17 cellular contexts compared by ENCODE assay signal in the genomic region with DNA sequence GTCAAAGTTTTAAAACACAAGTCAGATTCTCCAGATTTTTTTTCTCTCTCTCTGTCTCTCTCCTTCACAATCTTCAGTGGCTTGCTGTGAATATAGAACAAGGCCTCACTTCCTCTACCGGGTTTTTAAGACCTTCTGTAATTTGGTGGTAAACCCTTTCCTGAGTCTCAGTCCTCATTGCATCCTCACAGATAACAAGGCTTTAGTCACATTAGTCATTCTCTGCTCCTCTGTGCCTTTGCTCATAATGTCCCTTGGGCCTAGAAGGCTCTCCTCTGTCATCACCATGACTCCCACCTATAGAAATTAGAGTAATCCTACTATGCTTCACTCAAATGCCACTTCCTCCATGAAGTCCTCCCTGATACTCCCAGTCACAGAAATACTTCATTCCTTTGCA.
DNase-seq lines count a peak whose midpoint lies in the region; ATAC-seq and TF ChIP-seq lines count a peak whose summit lies in the region.
"Had no signal": no experiment of that assay in that cellular context is flagged by ENCODE, and none has a peak within 500 bp of the region (broad histone marks: within the 10 kb centered on the region; RNA-seq: fewer than 3 reads in every experiment).

No MANE protein-coding gene starts in this region.

- no peak overlapping the region for H3K4me2 ChIP-seq in mesendoderm (ENCODE audit: low read length)

- no peak for ATAC-seq in psoas muscle
- ATAC-seq: Panc1 had no signal

- H3K36me3 ChIP-seq in mesendoderm (ENCODE audit: control insufficient read depth, insufficient read depth, low read length): no peaks in the 10 kb centered on the region
- no peaks in the 10 kb centered on the region for H3K36me3 ChIP-seq in WERI-Rb-1
- no peaks in the 10 kb centered on the region for H3K36me3 ChIP-seq in psoas muscle (ENCODE audit: insufficient read depth in 1 of 2, low read depth in 1 of 2)
- H3K36me3 ChIP-seq: prostate gland had no signal

- no peak overlapping the region for H2BK15ac ChIP-seq in mesendoderm (replicated peaks; ENCODE audit: low read depth)

- no peak overlapping the region for H2BK5ac ChIP-seq in mesendoderm (ENCODE audit: low read length)

- peak overlapping the region; percentile 6 for H2BK120ac ChIP-seq in mesendoderm (ENCODE audit: low read depth, low read length)

- no peaks in the 10 kb centered on the region for H3K79me1 ChIP-seq in mesendoderm (ENCODE audit: low read length)

- in situ Hi-C loops in KBM-7 (cut with MboI; ENCODE audit: low pct_unique_long_range_greater_than_20kb, low sequenced_read_pairs): no loop called here

- no peaks in the 10 kb centered on the region for H3K4me1 ChIP-seq in mesendoderm (ENCODE audit: control insufficient read depth, low read depth, low read length)
- H3K4me1 ChIP-seq in psoas muscle: no peaks in the 10 kb centered on the region
- H3K4me1 ChIP-seq: prostate gland had no signal

- H4K5ac ChIP-seq in mesendoderm (ENCODE audit: low read length): no peak overlapping the region

- H3K9me3 ChIP-seq in WERI-Rb-1 (ENCODE audit: severe bottlenecking): no peaks in the 10 kb centered on the region
- no peaks in the 10 kb centered on the region for H3K9me3 ChIP-seq in psoas muscle
- H3K9me3 ChIP-seq: prostate gland had no signal

- H3K4ac ChIP-seq in mesendoderm (ENCODE audit: low read depth, low read length): no peak overlapping the region

- DNase-seq in GDM1 (lab: John Stamatoyannopoulos, UW): peak; percentile 76
- peak; percentile 81 for DNase-seq in KBM-7
- peak; percentile 90 for DNase-seq in SKM-1 (lab: John Stamatoyannopoulos, UW; ENCODE audit: unreplicated experiment)
- DNase-seq in mesendoderm: peak; percentile 9
- DNase-seq in cortex of kidney (lab: John Stamatoyannopoulos, UW): no peak
- no peak for DNase-seq in GM19240 (ENCODE audit: insufficient read length, low spot score)
- DNase-seq in WERI-Rb-1: no peak
- DNase-seq in psoas muscle: no peak
- DNase-seq: activated CD4-positive, alpha-beta T cell treated with anti-CD3 and anti-CD28 coated beads, Interleukin-2, amount 50 U/mL, for 1 hour; activated naive CD4-positive, alpha-beta T cell; Calu3; hippocampal formation; islet precursor cell; stimulated activated CD4-positive, alpha-beta T cell treated with anti-CD3 and anti-CD28 coated beads, Interleukin-4, amount 100 ng/mL, for 24 hours had no signal

- H3K18ac ChIP-seq in mesendoderm (ENCODE audit: low read length): no peak overlapping the region

- H3K27ac ChIP-seq in mesendoderm (ENCODE audit: low read depth, low read length) (no peak overlapping the region), WERI-Rb-1 (no peak overlapping the region), psoas muscle (no peak overlapping the region)
- H3K27ac ChIP-seq: prostate gland, skin epidermis had no signal

- no peak overlapping the region for H4K8ac ChIP-seq in mesendoderm (ENCODE audit: low read depth, low read length)

- H3K79me2 ChIP-seq in mesendoderm (ENCODE audit: control insufficient read depth, insufficient read depth, low read length): no peaks in the 10 kb centered on the region

- H3K9ac ChIP-seq in mesendoderm (ENCODE audit: low read length): no peak overlapping the region

- H3K4me3 ChIP-seq in mesendoderm (ENCODE audit: low read length) (no peak overlapping the region), WERI-Rb-1 (ENCODE audit: low read depth, low read length) (no peak overlapping the region), psoas muscle (no peak overlapping the region)
- H3K4me3 ChIP-seq: prostate gland, skin epidermis had no signal

- no peak overlapping the region for H3K23ac ChIP-seq in mesendoderm (ENCODE audit: low read length)

- TF ChIP-seq CTCF in WERI-Rb-1 (IDR thresholded peaks at IDR 0.05; ENCODE audit: low read depth, low read length): no peak
- TF ChIP-seq CTCF in psoas muscle (IDR thresholded peaks at IDR 0.05): no peak

- no peak overlapping the region for H2AK5ac ChIP-seq in mesendoderm (ENCODE audit: low read length)

- no peak overlapping the region for H3K56ac ChIP-seq in mesendoderm (ENCODE audit: low read length)

- intact Hi-C loops in psoas muscle (cut with DNase I): no loop called here

- H3K27me3 ChIP-seq in mesendoderm (ENCODE audit: insufficient read depth, low read length, poor library complexity) (no peaks in the 10 kb centered on the region), WERI-Rb-1 (ENCODE audit: insufficient read depth, low read depth, severe bottlenecking) (peaks cover 69% of the 10 kb centered on the region), psoas muscle (ENCODE audit: insufficient read depth in 3 of 3, low read length in 2 of 3) (no peaks in the 10 kb centered on the region)

- WGBS in mesendoderm (ENCODE audit: extremely low coverage, insufficient coverage, low lambda C conversion rate): no CpG with 5 or more reads among the region's 1 CpG
- WGBS in psoas muscle, 3 donors: 59 to 70% (median 65%) methylated on average over 1 of the region's 1 CpG

Comparison
In these comparisons a context has a peak if more than half of its experiments do, and no peak if none do; other contexts are left out.
1. DNase-seq: peak in GDM1 (single experiment), KBM-7 (single experiment), SKM-1 (single experiment) and mesendoderm (single experiment); none in cortex of kidney (single experiment), GM19240 (single experiment), WERI-Rb-1 (single experiment) and psoas muscle (0 of 2).